In genomic region chr2:168935810-168936581, GRCh38 we compare ENCODE assay signal across 18 cellular contexts. TPM values are rescaled to one million over a fixed set of nuclear protein-coding genes. Genes with fewer than 3 reads are reported as not detected.
DNase-seq lines count a peak whose midpoint lies in the region; ATAC-seq, FAIRE-seq and TF ChIP-seq lines count a peak whose summit lies in the region.
"Had no signal": no experiment of that assay in that cellular context is flagged by ENCODE, and none has a peak within 500 bp of the region (broad histone marks: within the 10 kb centered on the region; RNA-seq: fewer than 3 reads in every experiment).

No MANE protein-coding gene starts in this region.

- H3K79me2 ChIP-seq in ACC112 (ENCODE audit: control insufficient read depth, insufficient read depth, low read length, unreplicated experiment) (no peaks in the 10 kb centered on the region), astrocyte (ENCODE audit: insufficient read depth, low read length) (no peaks in the 10 kb centered on the region)

- H3K36me3 ChIP-seq in ACC112 (ENCODE audit: insufficient read depth, low read length), result no peaks in the 10 kb centered on the region
- no peaks in the 10 kb centered on the region for H3K36me3 ChIP-seq in IMR-90 (ENCODE audit: control insufficient read depth, insufficient read depth, low read length)
- H3K36me3 ChIP-seq in astrocyte (ENCODE audit: insufficient read depth, low read length), result no peaks in the 10 kb centered on the region
- no peaks in the 10 kb centered on the region for H3K36me3 ChIP-seq in naive thymus-derived CD4-positive, alpha-beta T cell (ENCODE audit: control insufficient read depth in 2 of 3, insufficient read depth in 3 of 3, low read length in 3 of 3)
- H3K36me3 ChIP-seq: MG63, ovary had no signal

- H2AK9ac ChIP-seq in IMR-90 (replicated peaks; ENCODE audit: low read depth, low read length, poor library complexity), result no peak overlapping the region

- H2AFZ ChIP-seq in ACC112 (ENCODE audit: low read length, unreplicated experiment), result peak overlapping the region; percentile 42
- H2AFZ ChIP-seq in IMR-90 (replicated peaks; ENCODE audit: low read length, poor library complexity), result no peak overlapping the region
- no peak overlapping the region for H2AFZ ChIP-seq in astrocyte (ENCODE audit: low read depth, low read length)

- dilution Hi-C loops in IMR-90 (cut with HindIII; ENCODE audit: low sequenced_read_pairs, unreplicated experiment), result no loop called here

- no peak overlapping the region for H2BK5ac ChIP-seq in IMR-90 (ENCODE audit: low read depth, low read length, poor library complexity, severe bottlenecking)

- no peak overlapping the region for H3K4me3 Mint-ChIP-seq in astrocyte (ENCODE audit: unreplicated experiment)
- no peak overlapping the region for H3K4me3 Mint-ChIP-seq in naive thymus-derived CD4-positive, alpha-beta T cell
- H3K4me3 Mint-ChIP-seq: activated CD4-positive, alpha-beta T cell treated with anti-CD3 and anti-CD28 coated beads, Interleukin-2, amount 10 ng/mL, durations not matched to agents 24 days and 14 days; activated T-helper 1 cell treated with anti-CD3 and anti-CD28 coated beads, Interleukin-12 subunit alpha, Interleukin-12 subunit beta, Interleukin-2, Interleukin-4 antibody, amounts not matched to agents 30 ng/mL and 10 ng/mL and 1 ng/mL, durations not matched to agents 14 hours and 24 hours and 36 hours; type B pancreatic cell had no signal

- FAIRE-seq in astrocyte (lab: Jason Lieb, UNC), result no peak

- no TSS peak for BruUV-seq in IMR-90 (replicated peaks; lab: Mats Ljungman, UMichigan)

- H3K4ac ChIP-seq in IMR-90 (ENCODE audit: low read depth, low read length), result no peak overlapping the region

- H3K9me3 Mint-ChIP-seq in astrocyte (ENCODE audit: unreplicated experiment), result no peaks in the 10 kb centered on the region
- H3K9me3 Mint-ChIP-seq in naive thymus-derived CD4-positive, alpha-beta T cell, result peaks cover 0 to 2% (median 0%) of the 10 kb centered on the region in 11 donors
- H3K9me3 Mint-ChIP-seq: activated T-helper 1 cell treated with anti-CD3 and anti-CD28 coated beads, Interleukin-12 subunit alpha, Interleukin-12 subunit beta, Interleukin-2, Interleukin-4 antibody, amounts not matched to agents 30 ng/mL and 10 ng/mL and 1 ng/mL, durations not matched to agents 14 hours and 24 hours and 36 hours; type B pancreatic cell had no signal

- no peak overlapping the region for H3K27ac ChIP-seq in ACC112 (ENCODE audit: low read depth, low read length)
- H3K27ac ChIP-seq in IMR-90 (ENCODE audit: insufficient read depth, low read length), result no peak overlapping the region
- H3K27ac ChIP-seq in astrocyte (ENCODE audit: low read depth, low read length), result no peak overlapping the region
- no peak overlapping the region for H3K27ac ChIP-seq in foreskin keratinocyte
- no peak overlapping the region for H3K27ac ChIP-seq in naive thymus-derived CD4-positive, alpha-beta T cell (ENCODE audit: low read depth, low read length)
- H3K27ac ChIP-seq: ovary had no signal

- H3K4me2 ChIP-seq in IMR-90 (ENCODE audit: low read depth, low read length), result no peak overlapping the region
- no peak overlapping the region for H3K4me2 ChIP-seq in astrocyte (ENCODE audit: low read length)

- WGBS in IMR-90 (ENCODE audit: extremely low coverage in 2 of 2, insufficient read length in 1 of 2), 2 experiments, result 80% methylated on average over 1 of the region's 14 CpGs; no CpG with 5 or more reads in 1 of the 2 experiments

- peaks cover 11% of the 10 kb centered on the region for H3K4me1 ChIP-seq in ACC112 (ENCODE audit: control insufficient read depth, insufficient read depth, low read length, unreplicated experiment)
- H3K4me1 ChIP-seq in IMR-90 (ENCODE audit: control insufficient read depth, insufficient read depth, low read length), result no peaks in the 10 kb centered on the region
- H3K4me1 ChIP-seq in astrocyte (ENCODE audit: insufficient read depth, low read length), result no peaks in the 10 kb centered on the region
- H3K4me1 ChIP-seq in foreskin keratinocyte, result no peaks in the 10 kb centered on the region
- no peaks in the 10 kb centered on the region for H3K4me1 ChIP-seq in naive thymus-derived CD4-positive, alpha-beta T cell (ENCODE audit: control insufficient read depth in 2 of 2, insufficient read depth in 2 of 2, low read length in 2 of 2)

- intact Hi-C loops in IMR-90 (cut with micrococcal nuclease), result no loop called here
- intact Hi-C loops in naive thymus-derived CD4-positive, alpha-beta T cell (cut with micrococcal nuclease), result no loop called here

- H2BK15ac ChIP-seq in IMR-90 (ENCODE audit: low read depth, low read length), result no peak overlapping the region

- no peak overlapping the region for H2BK20ac ChIP-seq in IMR-90 (ENCODE audit: low read depth, low read length)

- no peak overlapping the region for H4K5ac ChIP-seq in IMR-90 (ENCODE audit: low read depth, low read length)

- POLR2A ChIA-PET in IMR-90 (lab: Charles Lee; ENCODE audit: unreplicated experiment), result no interaction called here
- POLR2A ChIA-PET in naive thymus-derived CD4-positive, alpha-beta T cell (lab: Charles Lee), result no interaction called here

- H3K79me1 ChIP-seq in IMR-90 (ENCODE audit: low read depth in 1 of 2, low read length in 2 of 2), result no peaks in the 10 kb centered on the region

- H3K9me3 ChIP-seq in IMR-90 (ENCODE audit: control insufficient read depth, insufficient read depth, low read length) (no peaks in the 10 kb centered on the region), astrocyte (ENCODE audit: insufficient read depth, low read depth, low read length) (no peaks in the 10 kb centered on the region)
- H3K9me3 ChIP-seq in naive thymus-derived CD4-positive, alpha-beta T cell (ENCODE audit: control insufficient read depth in 2 of 3, low read length in 3 of 3), result no peaks in the 10 kb centered on the region
- H3K9me3 ChIP-seq: MG63, ovary had no signal

- DNase-seq in IMR-90, result peak; percentile 19
- peak; percentile 76 for DNase-seq in astrocyte (ENCODE audit: low read depth)
- peak; percentile 33 to 41 for DNase-seq in foreskin keratinocyte
- no peak for DNase-seq in NCI-H82 (lab: John Stamatoyannopoulos, UW)
- no peak for DNase-seq in naive thymus-derived CD4-positive, alpha-beta T cell
- no peak for DNase-seq in activated naive CD4-positive, alpha-beta T cell treated with anti-CD3 and anti-CD28 coated beads, Interleukin-2, amount 50 U/mL, for 16 hours
- no peak for DNase-seq in DMS114 treated with DMSO at 0.1 percent for 48 hours (lab: John Stamatoyannopoulos, UW; ENCODE audit: unreplicated experiment)
- DNase-seq: activated CD4-positive, alpha-beta T cell treated with anti-CD3 and anti-CD28 coated beads, Interleukin-2, amount 10 ng/mL, durations not matched to agents 24 days and 14 days; MG63; NCI-H2081 treated with DMSO at 0.1 percent for 48 hours; ovary; stimulated activated CD8-positive, alpha-beta memory T cell treated with anti-CD3 and anti-CD28 coated beads, Interleukin-4, amount 100 ng/mL, for 48 hours; SW 1271 had no signal

- no peak overlapping the region for H3K9ac ChIP-seq in IMR-90 (ENCODE audit: low read depth, low read length)
- H3K9ac ChIP-seq in astrocyte (ENCODE audit: low read length), result no peak overlapping the region

- H3K27me3 Mint-ChIP-seq in astrocyte (ENCODE audit: low read depth, unreplicated experiment), result no peaks in the 10 kb centered on the region
- peaks cover 4 to 17% (median 9%) of the 10 kb centered on the region in 5 donors for H3K27me3 Mint-ChIP-seq in naive thymus-derived CD4-positive, alpha-beta T cell
- H3K27me3 Mint-ChIP-seq: type B pancreatic cell had no signal

- no peak overlapping the region for H3K4me3 ChIP-seq in ACC112 (ENCODE audit: low read depth, low read length)
- no peak overlapping the region for H3K4me3 ChIP-seq in IMR-90 (ENCODE audit: insufficient read depth, low read depth, low read length)
- H3K4me3 ChIP-seq in astrocyte (ENCODE audit: insufficient read depth, low read depth, low read length), result no peak overlapping the region
- H3K4me3 ChIP-seq in naive thymus-derived CD4-positive, alpha-beta T cell (ENCODE audit: low read length), result no peak overlapping the region
- H3K4me3 ChIP-seq: lung, MG63, ovary had no signal

- H3K18ac ChIP-seq in IMR-90 (ENCODE audit: low read depth, low read length), result no peak overlapping the region

- no peak overlapping the region for H3K23ac ChIP-seq in IMR-90 (ENCODE audit: low read depth, low read length)

- H4K8ac ChIP-seq in IMR-90 (ENCODE audit: low read depth in 2 of 2, low read length in 2 of 2), result no peak overlapping the region

- no peak for TF ChIP-seq CTCF in IMR-90 (conservative IDR thresholded peaks at IDR 0.05; ENCODE audit: low read depth, low read length)
- no peak for TF ChIP-seq CTCF in astrocyte (IDR thresholded peaks at IDR 0.05; ENCODE audit: insufficient read depth, low read depth, low read length)
- no peak for TF ChIP-seq CTCF in foreskin keratinocyte (conservative IDR thresholded peaks at IDR 0.05)

- H3K27me3 ChIP-seq in ACC112 (ENCODE audit: insufficient read depth, low read length) (no peaks in the 10 kb centered on the region), IMR-90 (ENCODE audit: control insufficient read depth, insufficient read depth, low read length) (no peaks in the 10 kb centered on the region), astrocyte (ENCODE audit: insufficient read depth, low read length) (no peaks in the 10 kb centered on the region), foreskin keratinocyte (peaks cover 11% of the 10 kb centered on the region)
- H3K27me3 ChIP-seq in naive thymus-derived CD4-positive, alpha-beta T cell (ENCODE audit: control insufficient read depth in 2 of 2, insufficient read depth in 2 of 2, low read length in 2 of 2), result no peaks in the 10 kb centered on the region
- H3K27me3 ChIP-seq: ovary had no signal

- ATAC-seq in IMR-90 (ENCODE audit: low read depth), result peak; percentile 40
- no peak for ATAC-seq in foreskin keratinocyte
- no peak for ATAC-seq in naive thymus-derived CD4-positive, alpha-beta T cell

- H3K36me3 Mint-ChIP-seq in astrocyte (ENCODE audit: low read depth, unreplicated experiment), result no peaks in the 10 kb centered on the region
- no peaks in the 10 kb centered on the region for H3K36me3 Mint-ChIP-seq in naive thymus-derived CD4-positive, alpha-beta T cell
- H3K36me3 Mint-ChIP-seq: type B pancreatic cell had no signal

- CTCF ChIA-PET in IMR-90 (lab: Yijun Ruan, JAX), result interaction anchor here (1.1 kb wide), 1 partner anchor 15 kb away, joined by 3 read pairs; no protein-coding TSS in a partner anchor
- CTCF ChIA-PET in naive thymus-derived CD4-positive, alpha-beta T cell (lab: Charles Lee), result no interaction called here

- no peak overlapping the region for H3K56ac ChIP-seq in IMR-90 (ENCODE audit: extremely low read depth, insufficient read depth, low read length)

- no peaks in the 10 kb centered on the region for H3K4me1 Mint-ChIP-seq in astrocyte (ENCODE audit: low read depth, unreplicated experiment)
- H3K4me1 Mint-ChIP-seq in naive thymus-derived CD4-positive, alpha-beta T cell, result no peaks in the 10 kb centered on the region
- H3K4me1 Mint-ChIP-seq: activated CD4-positive, alpha-beta T cell treated with anti-CD3 and anti-CD28 coated beads, Interleukin-2, amount 10 ng/mL, durations not matched to agents 24 days and 14 days had no signal

- no peak overlapping the region for H2BK120ac ChIP-seq in IMR-90 (ENCODE audit: low read depth, low read length)

- no peaks in the 10 kb centered on the region for H4K20me1 ChIP-seq in IMR-90 (ENCODE audit: insufficient read depth, low read length)
- no peaks in the 10 kb centered on the region for H4K20me1 ChIP-seq in astrocyte (ENCODE audit: insufficient read depth, low read length)

- no peak overlapping the region for H4K91ac ChIP-seq in IMR-90 (ENCODE audit: insufficient read depth, low read depth, low read length)

- no peak overlapping the region for H3K27ac Mint-ChIP-seq in astrocyte (ENCODE audit: unreplicated experiment)
- H3K27ac Mint-ChIP-seq in naive thymus-derived CD4-positive, alpha-beta T cell, result no peak overlapping the region
- H3K27ac Mint-ChIP-seq: activated CD4-positive, alpha-beta T cell treated with anti-CD3 and anti-CD28 coated beads, Interleukin-2, amount 10 ng/mL, durations not matched to agents 24 days and 14 days; activated T-helper 1 cell treated with anti-CD3 and anti-CD28 coated beads, Interleukin-12 subunit alpha, Interleukin-12 subunit beta, Interleukin-2, Interleukin-4 antibody, amounts not matched to agents 30 ng/mL and 10 ng/mL and 1 ng/mL, durations not matched to agents 14 hours and 24 hours and 36 hours; type B pancreatic cell had no signal

- no peak overlapping the region for H2AK5ac ChIP-seq in IMR-90 (ENCODE audit: low read depth, low read length)

- in situ Hi-C loops in IMR-90 (cut with MboI; ENCODE audit: low sequenced_read_pairs), result no loop called here

- TF ChIP-seq RAD21 in IMR-90 (IDR thresholded peaks at IDR 0.05; ENCODE audit: low read length), result no peak

- no peak overlapping the region for H3K14ac ChIP-seq in IMR-90 (replicated peaks; ENCODE audit: low read depth, low read length)

- no peaks in the 10 kb centered on the region for H3K9me1 ChIP-seq in IMR-90 (ENCODE audit: insufficient read depth, low read length)

- TF ChIP-seq POLR2A in IMR-90 (IDR thresholded peaks at IDR 0.05; ENCODE audit: low read depth, low read length), result no peak

RNA-seq across cellular contexts. Expression of gene G6PC2, which starts 34.9 kb away (rescaled TPM):
- not detected in 2 replicates for total RNA-seq in IMR-90 (2012; rRNA removed)
- polyA plus RNA-seq in IMR-90 (2012; rRNA removed), result not detected in 2 replicates
- polyA plus RNA-seq in IMR-90 (2012; cell fraction: cytosol; rRNA removed), result not detected in 2 replicates
- polyA plus RNA-seq in IMR-90 (2012; cell fraction: nucleus; rRNA removed; ENCODE audit: low replicate concordance), result not detected in 2 replicates
- not detected in 2 replicates for total RNA-seq in astrocyte
- total RNA-seq in foreskin keratinocyte, result not detected in 2 replicates
- polyA plus RNA-seq in foreskin keratinocyte, result not detected in 2 replicates
- total RNA-seq in naive thymus-derived CD4-positive, alpha-beta T cell, result not detected
- not detected for polyA plus RNA-seq in naive thymus-derived CD4-positive, alpha-beta T cell
- total RNA-seq: A172; activated CD4-positive, alpha-beta T cell treated with anti-CD3 and anti-CD28 coated beads, Interleukin-2, amount 10 ng/mL, durations not matched to agents 24 days and 14 days; activated T-helper 1 cell treated with anti-CD3 and anti-CD28 coated beads, Interleukin-12 subunit alpha, Interleukin-12 subunit beta, Interleukin-2, Interleukin-4 antibody, amounts not matched to agents 30 ng/mL and 10 ng/mL and 1 ng/mL, durations not matched to agents 14 hours and 24 hours and 36 hours had no signal
- polyA plus RNA-seq: ovary had no signal

RNA-seq across cellular contexts. Expression of gene SPC25, which starts 45.8 kb away (rescaled TPM):
- total RNA-seq in IMR-90 (2012; rRNA removed) (2.0 and 5.6 TPM in 2 replicates), astrocyte (0.60 and 1.6 TPM in 2 replicates), foreskin keratinocyte (11.4 and 15.4 TPM in 2 replicates)
- polyA plus RNA-seq in IMR-90 (2012; rRNA removed) (5.8 and 7.1 TPM in 2 replicates), foreskin keratinocyte (16.6 and 26.1 TPM in 2 replicates)
- polyA plus RNA-seq in IMR-90 (2012; cell fraction: cytosol; rRNA removed), result 0.67 and 1.5 TPM in 2 replicates
- 0.13 and 0.89 TPM in 2 replicates for polyA plus RNA-seq in IMR-90 (2012; cell fraction: nucleus; rRNA removed; ENCODE audit: low replicate concordance)
- 10 to 100 TPM in 1 of 5 experiments, under 1 TPM in 3, not detected in 1; 0.24 to 24.7 (median 0.28) TPM for total RNA-seq in naive thymus-derived CD4-positive, alpha-beta T cell
- polyA plus RNA-seq in naive thymus-derived CD4-positive, alpha-beta T cell, result not detected

Comparison
In these comparisons a context has a peak if more than half of its experiments do, and no peak if none do; other contexts are left out.
1. DNase-seq: peak in IMR-90 (single experiment), astrocyte (single experiment) and foreskin keratinocyte (2 of 2); none in NCI-H82 (single experiment), naive thymus-derived CD4-positive, alpha-beta T cell (0 of 9), activated naive CD4-positive, alpha-beta T cell treated with anti-CD3 and anti-CD28 coated beads, Interleukin-2, amount 50 U/mL, for 16 hours (single experiment) and DMS114 treated with DMSO at 0.1 percent for 48 hours (single experiment).